In the genomic region with DNA sequence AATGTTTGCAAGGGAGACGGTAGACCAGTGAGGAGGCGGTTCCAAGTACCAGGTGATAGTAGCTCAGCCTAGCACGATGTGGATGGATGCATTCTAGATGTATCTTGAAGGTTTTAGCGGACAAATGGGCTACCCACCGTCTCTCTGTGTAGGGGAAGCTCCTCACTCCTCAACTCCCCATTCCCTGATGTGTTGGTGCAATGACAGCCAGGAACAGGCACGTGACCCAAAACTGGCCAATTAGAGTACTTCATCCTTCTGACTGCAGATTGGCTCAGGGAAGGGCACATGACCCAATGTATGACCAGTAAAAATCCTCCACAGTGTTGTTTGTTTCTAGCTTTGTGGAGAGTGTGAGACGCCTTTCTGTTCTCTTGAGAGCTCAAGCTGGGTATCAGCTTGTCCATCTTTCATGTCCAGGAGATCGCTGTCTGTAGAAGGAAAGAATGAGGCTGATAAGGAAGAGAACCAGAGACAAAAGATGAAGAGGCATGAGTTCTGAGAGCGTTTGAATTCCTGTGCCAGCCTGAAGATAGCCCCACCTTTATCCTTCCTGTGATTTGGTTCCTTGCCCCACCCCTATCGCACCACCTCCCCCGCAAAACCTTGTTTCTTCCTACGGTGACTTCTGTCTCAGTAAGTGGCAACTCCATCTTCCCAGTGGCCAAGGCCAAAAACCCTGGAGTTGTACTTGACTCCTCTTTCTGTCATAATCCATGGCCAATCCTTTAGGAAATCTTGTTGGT, we compare ENCODE assay signal across 8 cellular contexts. TPM values are rescaled to one million over a fixed set of nuclear protein-coding genes. Genes with fewer than 3 reads are reported as not detected.
DNase-seq lines count a peak whose midpoint lies in the region; ATAC-seq and TF ChIP-seq lines count a peak whose summit lies in the region.

No MANE protein-coding gene starts in this region.

- intact Hi-C loops in activated CD8-positive, alpha-beta T cell treated with anti-CD3 and anti-CD28 coated beads for 36 hours (cut with micrococcal nuclease): no loop called here

- no peak overlapping the region for H3K27ac Mint-ChIP-seq in activated CD8-positive, alpha-beta T cell treated with anti-CD3 and anti-CD28 coated beads for 36 hours
- H3K27ac Mint-ChIP-seq in memory B cell (no peak overlapping the region), type B pancreatic cell (no peak overlapping the region)

- DNase-seq in EL (peak; percentile 77), NCI-H460 (ENCODE audit: extremely low read depth, low read depth) (peak; percentile 95), epithelial cell of prostate (ENCODE audit: low read depth, low spot score) (no peak), memory B cell (ENCODE audit: low spot score in 2 of 2) (peak in 1 of 2 donors; percentile 25), substantia nigra (lab: John Stamatoyannopoulos, UW) (peak in 48 of 49 donors; percentile 55 to 97 (median 86)), type B pancreatic cell (ENCODE audit: extremely low spot score, unreplicated experiment) (no peak)
- DNase-seq in activated CD8-positive, alpha-beta T cell treated with anti-CD3 and anti-CD28 coated beads for 36 hours: peak; percentile 77

- H3K4me1 Mint-ChIP-seq in activated CD8-positive, alpha-beta T cell treated with anti-CD3 and anti-CD28 coated beads for 36 hours (ENCODE audit: low read depth): peaks cover 18% of the 10 kb centered on the region
- H3K4me1 Mint-ChIP-seq in memory B cell: peaks cover 5% of the 10 kb centered on the region
- H3K4me1 Mint-ChIP-seq in type B pancreatic cell (ENCODE audit: unreplicated experiment): peaks cover 14% of the 10 kb centered on the region

- POLR2A ChIA-PET in activated CD8-positive, alpha-beta T cell treated with anti-CD3 and anti-CD28 coated beads for 36 hours (lab: Charles Lee): interaction anchor here (1.3 to 12.1 kb wide), 6 partner anchors 14 to 56 kb away, joined by 5 to 273 read pairs (median 75); partner anchors contain the start of genes AURKB, CTC1 and TMEM107

- H3K27ac ChIP-seq in epithelial cell of prostate (peak overlapping the region; percentile 61), substantia nigra (ENCODE audit: low read depth, low read length, poor library complexity, severe bottlenecking) (peak overlapping the region; percentile 95)

- ATAC-seq in HG02759 (IDR thresholded peaks at IDR 0.05; ENCODE audit: unreplicated experiment) (peak; percentile 28), memory B cell (ENCODE audit: low read depth) (peak; percentile 9)
- peak; percentile 36 for ATAC-seq in activated CD8-positive, alpha-beta T cell treated with anti-CD3 and anti-CD28 coated beads for 36 hours

- no peak for TF ChIP-seq CTCF in activated CD8-positive, alpha-beta T cell treated with anti-CD3 and anti-CD28 coated beads for 36 hours (IDR thresholded peaks at IDR 0.05)
- TF ChIP-seq CTCF in type B pancreatic cell (conservative IDR thresholded peaks at IDR 0.05): no peak

- no peaks in the 10 kb centered on the region for H3K36me3 Mint-ChIP-seq in activated CD8-positive, alpha-beta T cell treated with anti-CD3 and anti-CD28 coated beads for 36 hours (ENCODE audit: low read depth)
- H3K36me3 Mint-ChIP-seq in memory B cell (no peaks in the 10 kb centered on the region), type B pancreatic cell (no peaks in the 10 kb centered on the region)

- H3K9me3 Mint-ChIP-seq in activated CD8-positive, alpha-beta T cell treated with anti-CD3 and anti-CD28 coated beads for 36 hours: no peaks in the 10 kb centered on the region
- H3K9me3 Mint-ChIP-seq in memory B cell: no peaks in the 10 kb centered on the region
- H3K9me3 Mint-ChIP-seq in type B pancreatic cell: no peaks in the 10 kb centered on the region

- H3K27me3 Mint-ChIP-seq in activated CD8-positive, alpha-beta T cell treated with anti-CD3 and anti-CD28 coated beads for 36 hours: no peaks in the 10 kb centered on the region
- H3K27me3 Mint-ChIP-seq in memory B cell: no peaks in the 10 kb centered on the region
- H3K27me3 Mint-ChIP-seq in type B pancreatic cell: no peaks in the 10 kb centered on the region

- CTCF ChIA-PET in activated CD8-positive, alpha-beta T cell treated with anti-CD3 and anti-CD28 coated beads for 36 hours (lab: Charles Lee): interaction anchor here (0.6 to 4.6 kb wide), 6 partner anchors 8 to 109 kb away, joined by 3 to 28 read pairs (median 4); no protein-coding TSS in a partner anchor

- H3K4me3 Mint-ChIP-seq in activated CD8-positive, alpha-beta T cell treated with anti-CD3 and anti-CD28 coated beads for 36 hours: no peak overlapping the region
- H3K4me3 Mint-ChIP-seq in memory B cell (no peak overlapping the region), type B pancreatic cell (no peak overlapping the region)

RNA-seq across cellular contexts. Expression of gene BORCS6, which starts 2.3 kb away (rescaled TPM):
- total RNA-seq in NCI-H460 (2014; rRNA removed; shearing (Covaris generic)): 4.0 and 5.5 TPM in 2 replicates
- polyA plus RNA-seq in NCI-H460 (2014; cell fraction: nucleus; rRNA removed): 5.7 and 9.9 TPM in 2 replicates
- total RNA-seq in activated CD8-positive, alpha-beta T cell treated with anti-CD3 and anti-CD28 coated beads for 36 hours: 1 to 10 TPM; 5.5 to 6.2 TPM
- total RNA-seq in type B pancreatic cell (ENCODE audit: low replicate concordance): 4.8 and 6.9 TPM in 2 replicates

RNA-seq across cellular contexts. Expression of gene TMEM107, which starts 16.1 kb away (rescaled TPM):
- total RNA-seq in NCI-H460 (2014; rRNA removed; shearing (Covaris generic)): 26.6 and 27.9 TPM in 2 replicates
- polyA plus RNA-seq in NCI-H460 (2014; cell fraction: nucleus; rRNA removed): 40.3 and 47.0 TPM in 2 replicates
- total RNA-seq in activated CD8-positive, alpha-beta T cell treated with anti-CD3 and anti-CD28 coated beads for 36 hours: 10 to 100 TPM; 33.4 to 35.9 TPM
- 19.1 and 22.1 TPM in 2 replicates for total RNA-seq in type B pancreatic cell (ENCODE audit: low replicate concordance)

RNA-seq across cellular contexts. Expression of gene AURKB, which starts 18.1 kb away (rescaled TPM):
- total RNA-seq in NCI-H460 (2014; rRNA removed; shearing (Covaris generic)): 64.1 and 69.2 TPM in 2 replicates
- polyA plus RNA-seq in NCI-H460 (2014; cell fraction: nucleus; rRNA removed): 173 and 244 TPM in 2 replicates
- total RNA-seq in activated CD8-positive, alpha-beta T cell treated with anti-CD3 and anti-CD28 coated beads for 36 hours: 100 to 1,000 TPM; 170 to 174 TPM
- total RNA-seq in type B pancreatic cell (ENCODE audit: low replicate concordance): 35.0 and 108 TPM in 2 replicates

RNA-seq across cellular contexts. Expression of gene VAMP2, which starts 29.5 kb away (rescaled TPM):
- total RNA-seq in NCI-H460 (2014; rRNA removed; shearing (Covaris generic)): 6.0 and 8.0 TPM in 2 replicates
- polyA plus RNA-seq in NCI-H460 (2014; cell fraction: nucleus; rRNA removed): 22.7 and 31.1 TPM in 2 replicates
- total RNA-seq in activated CD8-positive, alpha-beta T cell treated with anti-CD3 and anti-CD28 coated beads for 36 hours: 10 to 100 TPM; 30.0 to 33.7 TPM
- total RNA-seq in type B pancreatic cell (ENCODE audit: low replicate concordance): 44.7 and 46.3 TPM in 2 replicates

RNA-seq across cellular contexts. Expression of gene PER1, which starts 40.0 kb away (rescaled TPM):
- total RNA-seq in NCI-H460 (2014; rRNA removed; shearing (Covaris generic)): 4.6 and 6.5 TPM in 2 replicates
- 5.3 and 12.2 TPM in 2 replicates for polyA plus RNA-seq in NCI-H460 (2014; cell fraction: nucleus; rRNA removed)
- 100 to 1,000 TPM; 123 to 129 TPM for total RNA-seq in activated CD8-positive, alpha-beta T cell treated with anti-CD3 and anti-CD28 coated beads for 36 hours
- 31.0 and 33.2 TPM in 2 replicates for total RNA-seq in type B pancreatic cell (ENCODE audit: low replicate concordance)

Comparison
In these comparisons a context has a peak if more than half of its experiments do, and no peak if none do; other contexts are left out.
1. DNase-seq: peak in EL (single experiment), NCI-H460 (single experiment), activated CD8-positive, alpha-beta T cell treated with anti-CD3 and anti-CD28 coated beads for 36 hours (single experiment) and substantia nigra (48 of 49); none in epithelial cell of prostate (single experiment) and type B pancreatic cell (single experiment).
2. Peak in every context shown above with its lines, with median percentiles within 50 percentile points of each other: ATAC-seq.